11 cellular contexts compared by ENCODE assay signal in genomic region chr20:1809121-1809520, GRCh38.
DNase-seq lines count a peak whose midpoint lies in the region; ATAC-seq, FAIRE-seq and TF ChIP-seq lines count a peak whose summit lies in the region.
"Had no signal": no experiment of that assay in that cellular context is flagged by ENCODE, and none has a peak within 500 bp of the region (broad histone marks: within the 10 kb centered on the region; RNA-seq: fewer than 3 reads in every experiment).

No MANE protein-coding gene starts in this region.

- no peak overlapping the region for H2AFZ ChIP-seq in H1 (ENCODE audit: low read length)
- no peak overlapping the region for H2AFZ ChIP-seq in smooth muscle cell (ENCODE audit: low read depth)
- no peak overlapping the region for H2AFZ ChIP-seq in GM23338

- peak overlapping the region; percentile 29; the same call in 1 of the 2 replicates for H2AK5ac ChIP-seq in H1 (ENCODE audit: low read depth, low read length)

- H3K4me3 Mint-ChIP-seq in GM23338 = no peak overlapping the region
- H3K4me3 Mint-ChIP-seq: activated naive CD4-positive, alpha-beta T cell treated with anti-CD3 and anti-CD28 coated beads, Interleukin-2, amount 10 ng/mL, durations not matched to agents 7 days and 5 days; WTC11 had no signal

- H3K27me3 ChIP-seq in RWPE2 (ENCODE audit: insufficient read depth, poor library complexity, severe bottlenecking) = no peaks in the 10 kb centered on the region
- peaks cover 6 to 12% (median 10%) of the 10 kb centered on the region in 4 experiments for H3K27me3 ChIP-seq in H1 (replicated peaks in 1 of 4; ENCODE audit: control insufficient read depth in 3 of 4, extremely low read depth in 1 of 4, insufficient read depth in 3 of 4, low read length in 3 of 4)
- H3K27me3 ChIP-seq in smooth muscle cell (ENCODE audit: low read depth) = no peaks in the 10 kb centered on the region
- peaks cover 17% of the 10 kb centered on the region for H3K27me3 ChIP-seq in GM23338 (ENCODE audit: insufficient read depth)

- CTCF ChIA-PET in H1 (lab: Charles Lee; ENCODE audit: partially characterized antibody) = interaction anchor here (0.9 to 2.0 kb wide), 4 partner anchors 11 to 156 kb away, joined by 3 to 5 read pairs (median 4); no protein-coding TSS in a partner anchor

- H3K4me3 ChIP-seq in RWPE2 (ENCODE audit: severe bottlenecking) (no peak overlapping the region), H1 (ENCODE audit: extremely low read depth in 1 of 4, insufficient read depth in 2 of 4, low read depth in 3 of 4, low read length in 4 of 4) (no peak overlapping the region), smooth muscle cell (no peak overlapping the region), GM23338 (no peak overlapping the region)

- H3K79me1 ChIP-seq in H1 (ENCODE audit: low read depth, low read length) = no peaks in the 10 kb centered on the region

- no peak overlapping the region for H3K4me2 ChIP-seq in H1 (ENCODE audit: insufficient read depth in 1 of 2, low read depth in 2 of 2, low read length in 2 of 2)
- H3K4me2 ChIP-seq in smooth muscle cell = peak overlapping the region; percentile 14
- H3K4me2 ChIP-seq in GM23338 = no peak overlapping the region

- no peak for TF ChIP-seq EP300 in H1 (IDR thresholded peaks at IDR 0.05; ENCODE audit: borderline replicate concordance in 1 of 2, low read depth in 2 of 2, low read length in 2 of 2)

- H3K27ac ChIP-seq in RWPE2 (ENCODE audit: poor library complexity, severe bottlenecking) = peak overlapping the region; percentile 98
- H3K27ac ChIP-seq in H1 (ENCODE audit: low read depth, low read length) = no peak overlapping the region
- H3K27ac ChIP-seq in smooth muscle cell (ENCODE audit: low read depth) = peak overlapping the region; percentile 93
- no peak overlapping the region for H3K27ac ChIP-seq in GM23338 (ENCODE audit: low read depth)

- no peak overlapping the region for H3K9ac ChIP-seq in H1 (replicated peaks in 1 of 4; ENCODE audit: extremely low read depth in 1 of 4, low read depth in 3 of 4, low read length in 3 of 4)
- H3K9ac ChIP-seq in smooth muscle cell (ENCODE audit: low read depth) = peak overlapping the region; percentile 65

- no peak overlapping the region for H3K23ac ChIP-seq in H1 (ENCODE audit: insufficient read length)

- H2BK12ac ChIP-seq in H1 (ENCODE audit: low read depth, low read length) = no peak overlapping the region

- no peak overlapping the region for H3K27ac Mint-ChIP-seq in GM23338
- H3K27ac Mint-ChIP-seq: activated naive CD4-positive, alpha-beta T cell treated with anti-CD3 and anti-CD28 coated beads, Interleukin-2, amount 10 ng/mL, durations not matched to agents 7 days and 5 days; WTC11 had no signal

- H3K56ac ChIP-seq in H1 (replicated peaks; ENCODE audit: insufficient read length, low read depth, low read length) = no peak overlapping the region

- H3K4me1 ChIP-seq in RWPE2 (ENCODE audit: insufficient read depth, poor library complexity, severe bottlenecking) (peaks cover 57% of the 10 kb centered on the region), H1 (replicated peaks in 1 of 4; ENCODE audit: control insufficient read depth in 3 of 4, insufficient read depth in 4 of 4, low read length in 3 of 4) (peaks cover 11 to 17% (median 12%) of the 10 kb centered on the region in 4 experiments), smooth muscle cell (ENCODE audit: low read depth) (peaks cover 28% of the 10 kb centered on the region), GM23338 (ENCODE audit: insufficient read depth) (peaks cover 25% of the 10 kb centered on the region)

- H3K18ac ChIP-seq in H1 (ENCODE audit: extremely low read depth, low read length) = no peak overlapping the region

- H3K9me3 Mint-ChIP-seq in GM23338 = no peaks in the 10 kb centered on the region
- H3K9me3 Mint-ChIP-seq: activated naive CD4-positive, alpha-beta T cell treated with anti-CD3 and anti-CD28 coated beads, Interleukin-2, amount 10 ng/mL, durations not matched to agents 7 days and 5 days; WTC11 had no signal

- TF ChIP-seq CTCF in RWPE2 (IDR thresholded peaks at IDR 0.05; ENCODE audit: poor library complexity, severe bottlenecking) (no peak), H1 (IDR thresholded peaks at IDR 0.05; ENCODE audit: control extremely low read depth in 1 of 3, insufficient read depth in 1 of 3, low read depth in 1 of 3, low read length in 3 of 3) (no peak), smooth muscle cell (IDR thresholded peaks at IDR 0.05; ENCODE audit: borderline replicate concordance, insufficient read depth, poor library complexity, severe bottlenecking) (no peak), GM23338 (conservative IDR thresholded peaks at IDR 0.05; ENCODE audit: low read depth in 2 of 2) (no peak)

- H3K9me2 ChIP-seq in GM23338 (ENCODE audit: insufficient read depth) = no peaks in the 10 kb centered on the region

- peak overlapping the region; percentile 22; the same call in 1 of the 2 replicates for H2BK15ac ChIP-seq in H1 (ENCODE audit: low read length)

- peaks cover 4% of the 10 kb centered on the region; the same call in 1 of the 3 replicates for H3K36me3 Mint-ChIP-seq in GM23338 (ENCODE audit: low read depth)
- H3K36me3 Mint-ChIP-seq: activated naive CD4-positive, alpha-beta T cell treated with anti-CD3 and anti-CD28 coated beads, Interleukin-2, amount 10 ng/mL, durations not matched to agents 7 days and 5 days; WTC11 had no signal

- peaks cover 9% of the 10 kb centered on the region for H3F3A ChIP-seq in smooth muscle cell (ENCODE audit: low read depth)
- H3F3A ChIP-seq in GM23338 (replicated peaks; ENCODE audit: low read depth) = peaks cover 4% of the 10 kb centered on the region; the same call in 1 of the 2 replicates

- H2BK20ac ChIP-seq in H1 (ENCODE audit: low read length) = no peak overlapping the region

- POLR2A ChIA-PET in H1 (lab: Charles Lee; ENCODE audit: partially characterized antibody) = no interaction called here

- DNase-seq in H4 (ENCODE audit: low spot score) = peak; percentile 36
- no peak for DNase-seq in RWPE2 (ENCODE audit: low spot score)
- no peak for DNase-seq in H1 (ENCODE audit: low read depth in 1 of 2, low spot score in 2 of 2)
- DNase-seq in smooth muscle cell (lab: John Stamatoyannopoulos, UW; ENCODE audit: unreplicated experiment) = no peak
- no peak for DNase-seq in GM23338 (ENCODE audit: low spot score)
- DNase-seq in GM19238 (ENCODE audit: insufficient read length, low spot score) = no peak
- no peak for DNase-seq in NCI-H1436 treated with DMSO at 0.1 percent for 48 hours (lab: John Stamatoyannopoulos, UW)
- DNase-seq: activated naive CD4-positive, alpha-beta T cell treated with anti-CD3 and anti-CD28 coated beads, Interleukin-2, amount 10 ng/mL, durations not matched to agents 7 days and 5 days; GF-D8 had no signal

- peaks cover 54% of the 10 kb centered on the region for H3K4me1 Mint-ChIP-seq in GM23338

- no peak overlapping the region for H4K8ac ChIP-seq in H1 (ENCODE audit: extremely low read depth, insufficient read depth, low read length)

- peak; percentile 82 for ATAC-seq in RWPE2 (ENCODE audit: low read depth)
- ATAC-seq in GM19463 (IDR thresholded peaks at IDR 0.05; ENCODE audit: unreplicated experiment) = no peak
- ATAC-seq in GM23338 = no peak
- ATAC-seq: WTC11 had no signal

- TF ChIP-seq POLR2A in H1 (IDR thresholded peaks at IDR 0.05; ENCODE audit: control extremely low read depth in 1 of 2, low read depth in 2 of 2, low read length in 2 of 2) = no peak

- FAIRE-seq in H1 (lab: Jason Lieb, UNC) = no peak

- TF ChIP-seq RAD21 in H1 (IDR thresholded peaks at IDR 0.05 in 1 of 2, conservative IDR thresholded peaks at IDR 0.05 in 1 of 2; ENCODE audit: low read depth in 2 of 2, low read length in 2 of 2) = no peak

- H3K14ac ChIP-seq in H1 (ENCODE audit: insufficient read length) = no peak overlapping the region

- H3K79me2 ChIP-seq in H1 (ENCODE audit: control insufficient read depth in 1 of 2, insufficient read depth in 2 of 2, low read length in 2 of 2) = no peaks in the 10 kb centered on the region
- H3K79me2 ChIP-seq in smooth muscle cell (ENCODE audit: low read depth) = no peaks in the 10 kb centered on the region
- no peaks in the 10 kb centered on the region for H3K79me2 ChIP-seq in GM23338 (replicated peaks; ENCODE audit: insufficient read depth)

- no peak overlapping the region for H2BK120ac ChIP-seq in H1 (replicated peaks; ENCODE audit: low read depth, low read length)

- 86% methylated on average over 2 of the region's 2 CpGs; no CpG with 5 or more reads in 1 of the 2 experiments for WGBS in H1 (ENCODE audit: extremely low coverage in 1 of 2, insufficient coverage in 1 of 2, insufficient read length in 1 of 2, insufficient replicate concordance in 2 of 2, low coverage in 1 of 2, low lambda C conversion rate in 2 of 2, missing lambda C conversion rate in 1 of 2), 2 experiments
- WGBS in smooth muscle cell (ENCODE audit: low lambda C conversion rate) = 9% methylated on average over 2 of the region's 2 CpGs

- peaks cover 25% of the 10 kb centered on the region for H3K27me3 Mint-ChIP-seq in GM23338 (ENCODE audit: insufficient read depth, low read depth, poor library complexity)

- no peak overlapping the region for H2BK5ac ChIP-seq in H1 (ENCODE audit: low read depth, low read length)

- no peaks in the 10 kb centered on the region for H3K23me2 ChIP-seq in H1 (ENCODE audit: low read depth, low read length)

- H4K91ac ChIP-seq in H1 (replicated peaks; ENCODE audit: insufficient read length, low read length) = peak overlapping the region; percentile 19

- H4K5ac ChIP-seq in H1 (ENCODE audit: insufficient read length, low read depth, low read length) = no peak overlapping the region

- no peak overlapping the region for H3K4ac ChIP-seq in H1 (replicated peaks; ENCODE audit: insufficient read length, low read depth, low read length)

- H4K20me1 ChIP-seq in H1 (replicated peaks in 1 of 2; ENCODE audit: control insufficient read depth in 1 of 2, insufficient read depth in 2 of 2, low read length in 2 of 2) (no peaks in the 10 kb centered on the region), smooth muscle cell (ENCODE audit: low read depth) (no peaks in the 10 kb centered on the region), GM23338 (replicated peaks; ENCODE audit: insufficient read depth) (no peaks in the 10 kb centered on the region)

- no peaks in the 10 kb centered on the region for H3K36me3 ChIP-seq in RWPE2 (ENCODE audit: low read depth)
- no peaks in the 10 kb centered on the region for H3K36me3 ChIP-seq in H1 (ENCODE audit: control insufficient read depth in 2 of 4, insufficient read depth in 4 of 4, low read length in 3 of 4)
- no peaks in the 10 kb centered on the region for H3K36me3 ChIP-seq in smooth muscle cell (ENCODE audit: low read depth)
- H3K36me3 ChIP-seq in GM23338 (ENCODE audit: insufficient read depth) = no peaks in the 10 kb centered on the region

- H3K9me3 ChIP-seq in RWPE2 (ENCODE audit: severe bottlenecking) (no peaks in the 10 kb centered on the region), H1 (ENCODE audit: insufficient read depth in 2 of 2, low read depth in 1 of 2, low read length in 1 of 2) (no peaks in the 10 kb centered on the region), smooth muscle cell (replicated peaks; ENCODE audit: low read depth) (no peaks in the 10 kb centered on the region)

TF ChIP-seq in H1, 55 proteins besides CTCF, POLR2A, EP300 and RAD21 (continues in another document):
- no peak for TF ChIP-seq SUZ12 (IDR thresholded peaks at IDR 0.05; ENCODE audit: low read length)
- TF ChIP-seq CBX8 (IDR thresholded peaks at IDR 0.05; ENCODE audit: borderline replicate concordance, low read depth, low read length) = no peak

Comparison
In these comparisons a context has a peak if more than half of its experiments do, and no peak if none do; other contexts are left out.
1. H3K27ac ChIP-seq: peak in RWPE2 (single experiment) and smooth muscle cell (single experiment); none in H1 (single experiment) and GM23338 (single experiment).